In the genomic region with DNA sequence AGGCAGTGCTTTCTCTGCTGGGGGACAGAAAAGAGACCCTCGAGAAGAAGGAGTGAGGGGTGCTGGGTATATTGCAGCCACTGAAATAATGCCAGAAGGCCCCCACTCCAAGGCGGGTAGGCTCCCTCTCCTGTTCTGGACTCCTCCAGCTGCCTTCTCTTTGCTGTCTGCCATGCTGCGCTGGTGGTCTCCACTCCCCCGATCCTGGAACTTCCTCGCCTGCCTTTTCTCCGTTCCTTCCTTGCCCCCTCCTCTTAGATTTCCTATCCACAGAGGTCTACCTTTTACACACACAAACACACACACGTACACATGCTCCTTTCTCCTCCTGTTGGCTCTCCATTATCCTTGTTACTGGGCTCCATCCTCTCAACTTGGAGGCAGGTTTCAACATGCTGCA, we compare ENCODE assay signal across 16 cellular contexts.
DNase-seq lines count a peak whose midpoint lies in the region; ATAC-seq and TF ChIP-seq lines count a peak whose summit lies in the region.
"Had no signal": no experiment of that assay in that cellular context is flagged by ENCODE, and none has a peak within 500 bp of the region (broad histone marks: within the 10 kb centered on the region; RNA-seq: fewer than 3 reads in every experiment).

No MANE protein-coding gene starts in this region.

- no peak for ATAC-seq in HG03139 (IDR thresholded peaks at IDR 0.05; ENCODE audit: unreplicated experiment)
- ATAC-seq in GM18873 (IDR thresholded peaks at IDR 0.05; ENCODE audit: low FRiP score, unreplicated experiment) = no peak
- ATAC-seq: activated T-cell treated with anti-CD3 and anti-CD28 coated beads, Interleukin-2, amount 50 U/mL, for 4 hours; T-cell had no signal

- H3K9me3 ChIP-seq in iPS-20b (ENCODE audit: insufficient read depth, low read depth, low read length) = no peaks in the 10 kb centered on the region

- no peak overlapping the region for H3K9ac ChIP-seq in iPS-20b (ENCODE audit: low read depth, low read length)

- DNase-seq in HFF-Myc (ENCODE audit: extremely low read depth, low read depth) = no peak
- DNase-seq in skeletal muscle cell (ENCODE audit: low read depth) = no peak
- DNase-seq in HuH-7 (ENCODE audit: low spot score) = no peak
- DNase-seq in NCI-H526 treated with DMSO at 0.1 percent for 48 hours (lab: John Stamatoyannopoulos, UW) = no peak
- DNase-seq: activated CD4-positive, alpha-beta memory T cell treated with anti-CD3 and anti-CD28 coated beads, Interleukin-2, amount 10 ng/mL, durations not matched to agents 7 days and 5 days; activated naive CD8-positive, alpha-beta T cell treated with anti-CD3 and anti-CD28 coated beads, Interleukin-2, amount 10 ng/mL, durations not matched to agents 7 days and 5 days; activated T-cell treated with anti-CD3 and anti-CD28 coated beads, Interleukin-2, amount 50 U/mL, for 4 hours; kidney glomerular epithelial cell; NCI-H1694; stimulated activated CD4-positive, alpha-beta T cell treated with anti-CD3 and anti-CD28 coated beads, Interleukin-12 subunit alpha, Interleukin-12 subunit beta, amount 100 ng/mL, for 4 hours; T-cell had no signal

- peak overlapping the region; percentile 81 for H3K27ac ChIP-seq in cingulate gyrus (ENCODE audit: low read depth, low read length)
- H3K27ac ChIP-seq in iPS-20b (ENCODE audit: low read length) = no peak overlapping the region
- H3K27ac ChIP-seq: VCaP had no signal

- no peak for TF ChIP-seq CTCF in HFF-Myc (IDR thresholded peaks at IDR 0.05; ENCODE audit: low read depth, low read length, missing control alignments)

- peaks cover 7% of the 10 kb centered on the region; the same call in 1 of the 2 replicates for H3K4me1 ChIP-seq in iPS-20b (ENCODE audit: insufficient read depth, low read length)

- H3K27me3 ChIP-seq in iPS-20b (ENCODE audit: insufficient read depth, low read length) = peaks cover 29% of the 10 kb centered on the region

- H3K4me3 ChIP-seq in HFF-Myc (replicated peaks; ENCODE audit: low read depth, low read length) (peak overlapping the region; percentile 44), iPS-20b (ENCODE audit: low read length) (peak overlapping the region; percentile 70), skeletal muscle cell (ENCODE audit: low read depth, low read length) (peak overlapping the region; percentile 66)

- H3K36me3 ChIP-seq in iPS-20b (ENCODE audit: insufficient read depth, low read depth, low read length) = no peaks in the 10 kb centered on the region
